Comparison of ENCODE assay signal across 28 cellular contexts in genomic region chr14:100706200-100706599, GRCh38. TPM values are rescaled to one million over a fixed set of nuclear protein-coding genes. Genes with fewer than 3 reads are reported as not detected.
"Had no signal": no experiment of that assay in that cellular context is flagged by ENCODE, and none has a peak within 500 bp of the region (broad histone marks: within the 10 kb centered on the region; RNA-seq: fewer than 3 reads in every experiment).

No MANE protein-coding gene starts in this region.

- ATAC-seq: esophagus mucosa; gastrocnemius medialis; left ventricle myocardium superior; lower lobe of right lung; mucosa of descending colon; natural killer cell treated with Interleukin-12 subunit alpha and Interleukin-12 subunit beta and Interleukin-15 and Interleukin-18, amount 100 ng/mL, for 72 hours; psoas muscle; right cardiac atrium; stimulated activated naive B cell treated with anti-CD40 and anti-IgM and Interleukin-4, amounts not matched to agents 10 μg/mL and 1 μg/mL and 100 μg/mL, for 72 hours; upper lobe of right lung had no signal

- H3K27me3 ChIP-seq: colonic mucosa had no signal

- H3K4me1 ChIP-seq: lower lobe of right lung, psoas muscle had no signal

- H3K27ac ChIP-seq: colonic mucosa, epithelial cell of prostate, gastrocnemius medialis, lower lobe of right lung, neural progenitor cell, psoas muscle, thoracic aorta, tibial nerve, upper lobe of right lung, uterus had no signal

- H2AFZ ChIP-seq: neural progenitor cell had no signal

- H3K36me3 ChIP-seq: colonic mucosa, gastrocnemius medialis, lower lobe of right lung, neural progenitor cell, thoracic aorta, tibial nerve, upper lobe of right lung, uterus had no signal

- H3K4me2 ChIP-seq: neural progenitor cell had no signal

- FAIRE-seq: keratinocyte, small intestine had no signal

- H3K9ac ChIP-seq: neural progenitor cell had no signal

- DNase-seq: colonic mucosa; effector CD8-positive, alpha-beta T cell; endodermal cell; foreskin fibroblast; gastrocnemius medialis; head of caudate nucleus; left ventricle myocardium superior; lower lobe of right lung; mucosa of descending colon; naive B cell; nucleus accumbens; psoas muscle; right cardiac atrium; small intestine; stimulated activated CD4-positive, alpha-beta T cell treated with anti-CD3 and anti-CD28 coated beads, Interleukin-15, amount 100 ng/mL, for 24 hours; stimulated activated CD4-positive, alpha-beta T cell treated with anti-CD3 and anti-CD28 coated beads, Interleukin-2, amount 100 ng/mL, for 48 hours; stimulated activated naive B cell treated with anti-CD40 and anti-IgM and Interleukin-4, amounts not matched to agents 10 μg/mL and 1 μg/mL and 100 μg/mL, for 72 hours; upper lobe of right lung; uterus had no signal

- H3K4me3 ChIP-seq: colonic mucosa, gastrocnemius medialis, lower lobe of right lung, mucosa of descending colon, neural progenitor cell, psoas muscle, thoracic aorta, tibial nerve, upper lobe of right lung, uterus had no signal

- H3K9me3 ChIP-seq: colonic mucosa, gastrocnemius medialis, lower lobe of right lung, mucosa of descending colon, psoas muscle, thoracic aorta, tibial nerve, upper lobe of right lung, uterus had no signal

RNA-seq across cellular contexts. Expression of gene DLK1, which starts 20.5 kb away (rescaled TPM):
- total RNA-seq: glomerular endothelial cell; lower lobe of right lung; natural killer cell treated with Interleukin-12 subunit alpha and Interleukin-12 subunit beta and Interleukin-15 and Interleukin-18, amount 100 ng/mL, for 72 hours; renal cortical epithelial cell; right cardiac atrium; thoracic aorta; tibial nerve; upper lobe of right lung had no signal
- polyA plus RNA-seq: keratinocyte had no signal
